Comparison of ENCODE assay signal across 25 cellular contexts in the genomic region with DNA sequence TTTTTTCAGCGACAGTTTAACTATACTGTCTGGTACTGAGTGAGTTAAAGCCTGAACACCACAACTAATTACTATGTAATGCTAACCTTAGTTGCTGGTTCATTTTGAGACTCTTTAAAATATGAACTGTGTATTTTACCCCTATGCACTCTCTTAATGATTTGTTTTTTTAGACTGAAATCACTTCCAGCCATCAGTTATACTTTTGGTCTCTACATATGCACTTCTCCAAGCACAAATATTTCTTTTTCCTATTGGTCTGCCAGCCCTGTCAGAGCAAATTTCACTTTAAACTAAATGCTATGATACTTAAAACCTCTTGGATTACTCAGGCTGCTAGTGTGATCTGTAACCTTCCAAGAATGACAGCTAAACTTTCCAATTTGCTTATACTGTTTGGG. TPM values are rescaled to one million over a fixed set of nuclear protein-coding genes. Genes with fewer than 3 reads are reported as not detected.
DNase-seq lines count a peak whose midpoint lies in the region; TF ChIP-seq lines count a peak whose summit lies in the region.
"Had no signal": no experiment of that assay in that cellular context is flagged by ENCODE, and none has a peak within 500 bp of the region (broad histone marks: within the 10 kb centered on the region; RNA-seq: fewer than 3 reads in every experiment).

No MANE protein-coding gene starts in this region.

- no peaks in the 10 kb centered on the region for H3K36me3 ChIP-seq in HEK293 (ENCODE audit: control insufficient read depth in 2 of 2, insufficient read depth in 1 of 2, low read length in 2 of 2)
- no peaks in the 10 kb centered on the region for H3K36me3 ChIP-seq in skeletal muscle satellite cell (ENCODE audit: insufficient read depth, low read length)
- H3K36me3 ChIP-seq: breast epithelium, heart left ventricle, ovary had no signal

- POLR2A ChIA-PET in HEK293 (lab: Yijun Ruan, JAX) = no interaction called here

- peak overlapping the region; percentile 19 for H3K4me2 ChIP-seq in skeletal muscle satellite cell (ENCODE audit: low read length)

- H3K27me3 ChIP-seq in skeletal muscle satellite cell (ENCODE audit: control insufficient read depth, insufficient read depth, low read length) = no peaks in the 10 kb centered on the region
- H3K27me3 ChIP-seq: breast epithelium, heart left ventricle, ovary, testis had no signal

- TF ChIP-seq CTCF in HEK293 (tag by site-specific recombination; IDR thresholded peaks at IDR 0.05) (no peak), fibroblast of the aortic adventitia (IDR thresholded peaks at IDR 0.05; ENCODE audit: insufficient read depth, low read length) (no peak)

- DNase-seq in astrocyte of the hippocampus (ENCODE audit: low read depth, low spot score) (peak; percentile 50), fibroblast of the aortic adventitia (ENCODE audit: low read depth) (peak; percentile 51), midbrain (lab: John Stamatoyannopoulos, UW) (no peak)
- DNase-seq in stimulated activated naive CD4-positive, alpha-beta T cell treated with Interleukin-2 at 50 U/mL for 16 hours (lab: John Stamatoyannopoulos, UW) = no peak
- DNase-seq in stimulated activated CD4-positive, alpha-beta T cell treated with anti-CD3 and anti-CD28 coated beads, Interleukin-2, amount 100 ng/mL, for 24 hours = no peak
- DNase-seq: activated CD4-positive, alpha-beta T cell treated with anti-CD3 and anti-CD28 coated beads for 36 hours; activated CD8-positive, alpha-beta memory T cell treated with anti-CD3 and anti-CD28 coated beads for 24 hours; activated T-cell treated with anti-CD3 and anti-CD28 coated beads, Interleukin-2, amount 50 U/mL, for 24 hours; dermis blood vessel endothelial cell; HCEC 1CT; heart left ventricle; left colon; mesendoderm; naive B cell; NCI-H2107; ovary; retina; SIG-M5; stimulated activated CD4-positive, alpha-beta T cell treated with anti-CD3 and anti-CD28 coated beads, Interleukin-4, amount 100 ng/mL, for 24 hours; stimulated activated naive B cell treated with anti-CD40 and anti-IgM and Interleukin-4, amounts not matched to agents 10 μg/mL and 1 μg/mL and 100 μg/mL, for 72 hours; testis had no signal

- H3K27ac ChIP-seq in HEK293 (ENCODE audit: extremely low read depth, low read depth, low read length) = no peak overlapping the region
- H3K27ac ChIP-seq: breast epithelium, C4-2B, ovary, testis had no signal

- H3K4me1 ChIP-seq in HEK293 (ENCODE audit: control insufficient read depth, insufficient read depth, low read length) (peaks cover 17% of the 10 kb centered on the region), skeletal muscle satellite cell (ENCODE audit: control insufficient read depth, insufficient read depth, low read length) (peaks cover 16% of the 10 kb centered on the region)
- H3K4me1 ChIP-seq: breast epithelium, testis had no signal

- CTCF ChIA-PET in HEK293 (lab: Yijun Ruan, JAX) = no interaction called here

- H3K9me3 ChIP-seq in HEK293 (ENCODE audit: control insufficient read depth, insufficient read depth, low read depth, low read length) (no peaks in the 10 kb centered on the region), skeletal muscle satellite cell (replicated peaks; ENCODE audit: low read length) (no peaks in the 10 kb centered on the region)
- H3K9me3 ChIP-seq: breast epithelium, heart left ventricle, ovary, testis had no signal

- H3K9ac ChIP-seq in skeletal muscle satellite cell (ENCODE audit: low read depth, low read length) = no peak overlapping the region

- no peak overlapping the region for H3K4me3 ChIP-seq in HEK293 (ENCODE audit: low read depth, low read length)
- no peak overlapping the region for H3K4me3 ChIP-seq in fibroblast of the aortic adventitia (ENCODE audit: low read depth, low read length)
- H3K4me3 ChIP-seq in skeletal muscle satellite cell (ENCODE audit: low read length) = no peak overlapping the region
- H3K4me3 ChIP-seq: breast epithelium, heart left ventricle, ovary, testis had no signal

TF ChIP-seq in HEK293, 187 proteins besides CTCF, POLR2A, EP300 and RAD21:
- TF ChIP-seq EGR2 (tag by site-specific recombination; IDR thresholded peaks at IDR 0.05; ENCODE audit: low read depth) = no peak
- TF ChIP-seq ZNF658 (tag by site-specific recombination; IDR thresholded peaks at IDR 0.05) = no peak
- TF ChIP-seq FEZF1 (tag by site-specific recombination; IDR thresholded peaks at IDR 0.05) = 0 out of 2 replicates have a peak, but pooled peaks have one; percentile 34
- TF ChIP-seq KLF9 (tag by site-specific recombination; IDR thresholded peaks at IDR 0.05; ENCODE audit: low read depth) = no peak
- peak; percentile 56; the same call in 1 of the 2 replicates for TF ChIP-seq OSR2 (tag by site-specific recombination; IDR thresholded peaks at IDR 0.05)
- no peak for TF ChIP-seq ZNF404 (tag by site-specific recombination; IDR thresholded peaks at IDR 0.05)
- TF ChIP-seq PRDM6 (tag by site-specific recombination; IDR thresholded peaks at IDR 0.05) = peak; percentile 85
- peak; percentile 83 for TF ChIP-seq WT1 (tag by site-specific recombination; IDR thresholded peaks at IDR 0.05)
- TF ChIP-seq, protein P1, sequence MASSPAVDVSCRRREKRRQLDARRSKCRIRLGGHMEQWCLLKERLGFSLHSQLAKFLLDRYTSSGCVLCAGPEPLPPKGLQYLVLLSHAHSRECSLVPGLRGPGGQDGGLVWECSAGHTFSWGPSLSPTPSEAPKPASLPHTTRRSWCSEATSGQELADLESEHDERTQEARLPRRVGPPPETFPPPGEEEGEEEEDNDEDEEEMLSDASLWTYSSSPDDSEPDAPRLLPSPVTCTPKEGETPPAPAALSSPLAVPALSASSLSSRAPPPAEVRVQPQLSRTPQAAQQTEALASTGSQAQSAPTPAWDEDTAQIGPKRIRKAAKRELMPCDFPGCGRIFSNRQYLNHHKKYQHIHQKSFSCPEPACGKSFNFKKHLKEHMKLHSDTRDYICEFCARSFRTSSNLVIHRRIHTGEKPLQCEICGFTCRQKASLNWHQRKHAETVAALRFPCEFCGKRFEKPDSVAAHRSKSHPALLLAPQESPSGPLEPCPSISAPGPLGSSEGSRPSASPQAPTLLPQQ (tag by site-specific recombination; IDR thresholded peaks at IDR 0.05) = no peak
- TF ChIP-seq ZNF558 (tag by site-specific recombination; IDR thresholded peaks at IDR 0.05) = no peak
- peak; percentile 61 for TF ChIP-seq GLIS1 (tag by site-specific recombination; IDR thresholded peaks at IDR 0.05)
- no peak for TF ChIP-seq BCL11B (tag by site-specific recombination; IDR thresholded peaks at IDR 0.05; ENCODE audit: low read depth)
- no peak for TF ChIP-seq ZNF629 (tag by site-specific recombination; IDR thresholded peaks at IDR 0.05)
- TF ChIP-seq GLI2 (tag by site-specific recombination; IDR thresholded peaks at IDR 0.05; ENCODE audit: borderline replicate concordance, low read depth) = 0 out of 2 replicates have a peak, but pooled peaks have one; percentile 24
- no peak for TF ChIP-seq ZNF133 (tag by site-specific recombination; IDR thresholded peaks at IDR 0.05)
- TF ChIP-seq ZEB2 (tag by site-specific recombination; IDR thresholded peaks at IDR 0.05) = no peak

RNA-seq across cellular contexts. Expression of gene SCYL3, which starts 38.1 kb away (rescaled TPM):
- 9.6 and 12.7 TPM in 2 replicates for total RNA-seq in fibroblast of the aortic adventitia (ENCODE audit: low replicate concordance)
- 4.8 and 5.1 TPM in 2 replicates for total RNA-seq in skeletal muscle satellite cell (2012; rRNA removed)

Comparison
In these comparisons a context has a peak if more than half of its experiments do, and no peak if none do; other contexts are left out.
1. DNase-seq: peak in astrocyte of the hippocampus (single experiment) and fibroblast of the aortic adventitia (single experiment); none in stimulated activated naive CD4-positive, alpha-beta T cell treated with Interleukin-2 at 50 U/mL for 16 hours (single experiment), midbrain (single experiment) and stimulated activated CD4-positive, alpha-beta T cell treated with anti-CD3 and anti-CD28 coated beads, Interleukin-2, amount 100 ng/mL, for 24 hours (0 of 2).